ENCODE assay signal across 23 cellular contexts in genomic region chr1:30538226-30538625, GRCh38.
"Had no signal": no experiment of that assay in that cellular context is flagged by ENCODE, and none has a peak within 500 bp of the region (broad histone marks: within the 10 kb centered on the region; RNA-seq: fewer than 3 reads in every experiment).

No MANE protein-coding gene starts in this region.

- H3K27ac ChIP-seq: left lung, lower lobe of right lung, parathyroid adenoma, skin epidermis, suprapubic skin, thoracic aorta, tibial artery, upper lobe of right lung had no signal

- DNase-seq: head of caudate nucleus; hippocampal formation; kidney glomerular epithelial cell; left colon; left lung; lower lobe of right lung; mammary epithelial cell; mesenchymal stem cell; naive thymus-derived CD8-positive, alpha-beta T cell; nucleus accumbens; right cardiac atrium; stimulated activated CD4-positive, alpha-beta T cell treated with anti-CD3 and anti-CD28 coated beads, Interleukin-4, amount 100 ng/mL, for 24 hours; stimulated activated naive CD4-positive, alpha-beta T cell; tibial artery; trophoblast cell; upper lobe of right lung had no signal

- H3K27me3 ChIP-seq: suprapubic skin, upper lobe of right lung had no signal

- H3K4me3 Mint-ChIP-seq: naive thymus-derived CD8-positive, alpha-beta T cell; stimulated activated effector memory CD8-positive, alpha-beta T cell treated with anti-CD3 and anti-CD28 coated beads, Interleukin-12 subunit alpha, Interleukin-12 subunit beta, amount 100 ng/mL, for 72 hours; stimulated activated naive CD8-positive, alpha-beta T cell treated with anti-CD3 and anti-CD28 coated beads, Interleukin-15, Interleukin-2, amounts not matched to agents 100 ng/mL and 50 ng/mL, for 24 hours had no signal

- H3K4me1 ChIP-seq: left lung, lower lobe of right lung, parathyroid adenoma, suprapubic skin, tibial artery, upper lobe of right lung had no signal

- H3K36me3 Mint-ChIP-seq: naive thymus-derived CD8-positive, alpha-beta T cell; stimulated activated effector memory CD8-positive, alpha-beta T cell treated with anti-CD3 and anti-CD28 coated beads, Interleukin-12 subunit alpha, Interleukin-12 subunit beta, amount 100 ng/mL, for 72 hours had no signal

- H3K9me3 Mint-ChIP-seq: naive thymus-derived CD8-positive, alpha-beta T cell; stimulated activated effector memory CD8-positive, alpha-beta T cell treated with anti-CD3 and anti-CD28 coated beads, Interleukin-12 subunit alpha, Interleukin-12 subunit beta, amount 100 ng/mL, for 72 hours; stimulated activated naive CD8-positive, alpha-beta T cell treated with anti-CD3 and anti-CD28 coated beads, Interleukin-15, Interleukin-2, amounts not matched to agents 100 ng/mL and 50 ng/mL, for 24 hours had no signal

- H3K36me3 ChIP-seq: left lung, lower lobe of right lung, suprapubic skin, thoracic aorta, tibial artery, upper lobe of right lung had no signal

- H3K27ac Mint-ChIP-seq: naive thymus-derived CD8-positive, alpha-beta T cell; progenitor cell of endocrine pancreas; stimulated activated effector memory CD8-positive, alpha-beta T cell treated with anti-CD3 and anti-CD28 coated beads, Interleukin-12 subunit alpha, Interleukin-12 subunit beta, amount 100 ng/mL, for 72 hours; stimulated activated naive CD8-positive, alpha-beta T cell treated with anti-CD3 and anti-CD28 coated beads, Interleukin-15, Interleukin-2, amounts not matched to agents 100 ng/mL and 50 ng/mL, for 24 hours had no signal

- H3K27me3 Mint-ChIP-seq: progenitor cell of endocrine pancreas; stimulated activated naive CD8-positive, alpha-beta T cell treated with anti-CD3 and anti-CD28 coated beads, Interleukin-15, Interleukin-2, amounts not matched to agents 100 ng/mL and 50 ng/mL, for 24 hours had no signal

- H3K4me3 ChIP-seq: left lung, lower lobe of right lung, skin epidermis, suprapubic skin, thoracic aorta, tibial artery, upper lobe of right lung had no signal

- H3K4me1 Mint-ChIP-seq: naive thymus-derived CD8-positive, alpha-beta T cell; stimulated activated effector memory CD8-positive, alpha-beta T cell treated with anti-CD3 and anti-CD28 coated beads, Interleukin-12 subunit alpha, Interleukin-12 subunit beta, amount 100 ng/mL, for 72 hours had no signal

- H3K9me3 ChIP-seq: left lung, lower lobe of right lung, suprapubic skin, thoracic aorta, tibial artery, upper lobe of right lung had no signal
